Comparison of ENCODE assay signal across 27 cellular contexts in genomic region chr3:107476462-107476861, GRCh38.
"Had no signal": no experiment of that assay in that cellular context is flagged by ENCODE, and none has a peak within 500 bp of the region (broad histone marks: within the 10 kb centered on the region; RNA-seq: fewer than 3 reads in every experiment).

No MANE protein-coding gene starts in this region.

- H2AFZ ChIP-seq: hepatocyte had no signal

- H3K27me3 ChIP-seq: colonic mucosa, esophagus squamous epithelium, gastroesophageal sphincter, heart left ventricle, hepatocyte, left lung had no signal

- H3K36me3 Mint-ChIP-seq: mesothelial cell of epicardium had no signal

- ATAC-seq: effector memory CD8-positive, alpha-beta T cell; esophagus mucosa; gastroesophageal sphincter; heart left ventricle; left cardiac atrium; left lung; left ventricle myocardium superior; lower lobe of right lung; mucosa of descending colon had no signal

- H3K4me1 Mint-ChIP-seq: endodermal cell, mesothelial cell of epicardium, naive B cell had no signal

- H3K9me3 ChIP-seq: colonic mucosa, esophagus squamous epithelium, gastroesophageal sphincter, lower lobe of right lung, mucosa of descending colon had no signal

- H3K79me2 ChIP-seq: hepatocyte had no signal

- H3K4me1 ChIP-seq: colonic mucosa, esophagus squamous epithelium, gastroesophageal sphincter, heart left ventricle, left lung, lower lobe of right lung had no signal

- H3K27ac ChIP-seq: colonic mucosa, epithelial cell of prostate, esophagus squamous epithelium, gastroesophageal sphincter, heart left ventricle, hepatocyte, left lung, lower lobe of right lung had no signal

- H3K4me3 ChIP-seq: colonic mucosa, esophagus squamous epithelium, gastroesophageal sphincter, heart left ventricle, hepatocyte, left lung, lower lobe of right lung, mucosa of descending colon had no signal

- H3K27me3 Mint-ChIP-seq: dendritic cell treated with granulocyte-macrophage colony-stimulating factor and Interleukin-4, amounts not matched to agents 40 ng/mL and 50 ng/mL, for 4 days had no signal

- FAIRE-seq: endometrium, islet of Langerhans, keratinocyte had no signal

- H3K27ac Mint-ChIP-seq: dendritic cell treated with granulocyte-macrophage colony-stimulating factor and Interleukin-4, amounts not matched to agents 40 ng/mL and 50 ng/mL, for 4 days; effector memory CD8-positive, alpha-beta T cell; endodermal cell; mesothelial cell of epicardium; naive B cell had no signal

- H3K4me3 Mint-ChIP-seq: dendritic cell treated with granulocyte-macrophage colony-stimulating factor and Interleukin-4, amounts not matched to agents 40 ng/mL and 50 ng/mL, for 4 days; effector memory CD8-positive, alpha-beta T cell; endodermal cell; mesothelial cell of epicardium; naive B cell had no signal

- H3K36me3 ChIP-seq: colonic mucosa, esophagus squamous epithelium, gastroesophageal sphincter, heart left ventricle, left lung, lower lobe of right lung had no signal

- DNase-seq: colonic mucosa; cortex of kidney; effector CD8-positive, alpha-beta T cell; effector memory CD8-positive, alpha-beta T cell; endodermal cell; erythroblast; esophagus squamous epithelium; foreskin fibroblast; foreskin melanocyte; heart left ventricle; hypothalamus; left cardiac atrium; left lung; left ventricle myocardium superior; lower lobe of right lung; mesenchymal stem cell; mucosa of descending colon; naive B cell had no signal

- H3K4me2 ChIP-seq: hepatocyte had no signal
